ENCODE assay signal across 10 cellular contexts in genomic region chr17:12815642-12816141, GRCh38. TPM values are rescaled to one million over a fixed set of nuclear protein-coding genes. Genes with fewer than 3 reads are reported as not detected.
DNase-seq lines count a peak whose midpoint lies in the region; ATAC-seq and TF ChIP-seq lines count a peak whose summit lies in the region.
"Had no signal": no experiment of that assay in that cellular context is flagged by ENCODE, and none has a peak within 500 bp of the region (broad histone marks: within the 10 kb centered on the region; RNA-seq: fewer than 3 reads in every experiment).

No MANE protein-coding gene starts in this region.

- no peaks in the 10 kb centered on the region for H3K9me3 ChIP-seq in OCI-LY1 (ENCODE audit: low read length)

- H3K4me1 ChIP-seq in OCI-LY1 (ENCODE audit: insufficient read depth, low read length, severe bottlenecking), result peaks cover 36% of the 10 kb centered on the region

- peak overlapping the region; percentile 86 for H3K27ac ChIP-seq in OCI-LY1 (ENCODE audit: low read depth, low read length, poor library complexity, severe bottlenecking)

- in situ Hi-C loops in GM13977 (cut with MboI; ENCODE audit: low pct_unique_long_range_greater_than_20kb, low sequenced_read_pairs, unreplicated experiment), result no loop called here

- H3K9me2 ChIP-seq in OCI-LY1 (ENCODE audit: low read depth, low read length), result no peaks in the 10 kb centered on the region

- H3K4me3 ChIP-seq in OCI-LY1 (ENCODE audit: low read depth, low read length, poor library complexity, severe bottlenecking), result no peak overlapping the region

- H3K36me3 ChIP-seq in OCI-LY1 (ENCODE audit: insufficient read depth, low read length), result no peaks in the 10 kb centered on the region

- no peaks in the 10 kb centered on the region for H3F3A ChIP-seq in OCI-LY1 (ENCODE audit: insufficient read depth, low read length)

- no peak overlapping the region for H2AFZ ChIP-seq in OCI-LY1 (ENCODE audit: low read length)

- no peaks in the 10 kb centered on the region for H4K20me1 ChIP-seq in OCI-LY1 (ENCODE audit: insufficient read depth, low read length)

- H3K27me3 ChIP-seq in OCI-LY1 (ENCODE audit: insufficient read depth, low read length), result no peaks in the 10 kb centered on the region

- no peak for TF ChIP-seq CTCF in GM13977 (IDR thresholded peaks at IDR 0.05; ENCODE audit: extremely low read depth, insufficient read depth, missing control alignments)
- TF ChIP-seq CTCF in OCI-LY1 (IDR thresholded peaks at IDR 0.05; ENCODE audit: low read length), result no peak

- peak overlapping the region; percentile 44 for H3K4me2 ChIP-seq in OCI-LY1 (ENCODE audit: low read length)

- H3K79me2 ChIP-seq in OCI-LY1 (ENCODE audit: insufficient read depth, low read length), result no peaks in the 10 kb centered on the region

- intact Hi-C loops in Right ventricle myocardium inferior (cut with DNase I), result no loop called here

- peak overlapping the region; percentile 1; the same call in 1 of the 2 replicates for H3K9ac ChIP-seq in OCI-LY1 (ENCODE audit: low read length)

- ATAC-seq in GM21360 (IDR thresholded peaks at IDR 0.05; ENCODE audit: unreplicated experiment) (peak; percentile 99), HG03066 (IDR thresholded peaks at IDR 0.05; ENCODE audit: low read depth, unreplicated experiment) (peak; percentile 100), Right ventricle myocardium inferior (no peak)

- peak; percentile 55 for DNase-seq in GM13977 (ENCODE audit: low spot score)
- no peak for DNase-seq in Right ventricle myocardium inferior (ENCODE audit: missing footprints)
- DNase-seq in NCI-H1436 (lab: John Stamatoyannopoulos, UW), result no peak
- DNase-seq in NCI-H345 treated with DMSO at 0.1 percent for 48 hours (lab: John Stamatoyannopoulos, UW; ENCODE audit: unreplicated experiment), result no peak
- DNase-seq in NCI-H2107 (lab: John Stamatoyannopoulos, UW), result no peak
- DNase-seq: CD4-positive, alpha-beta memory T cell; NCI-H2171 had no signal

RNA-seq across cellular contexts. Expression of gene ARHGAP44, which starts 26.4 kb away (rescaled TPM):
- total RNA-seq in Right ventricle myocardium inferior, result 8.6 TPM
- total RNA-seq: CD4-positive, alpha-beta memory T cell had no signal
